8 cellular contexts compared by ENCODE assay signal in the genomic region with DNA sequence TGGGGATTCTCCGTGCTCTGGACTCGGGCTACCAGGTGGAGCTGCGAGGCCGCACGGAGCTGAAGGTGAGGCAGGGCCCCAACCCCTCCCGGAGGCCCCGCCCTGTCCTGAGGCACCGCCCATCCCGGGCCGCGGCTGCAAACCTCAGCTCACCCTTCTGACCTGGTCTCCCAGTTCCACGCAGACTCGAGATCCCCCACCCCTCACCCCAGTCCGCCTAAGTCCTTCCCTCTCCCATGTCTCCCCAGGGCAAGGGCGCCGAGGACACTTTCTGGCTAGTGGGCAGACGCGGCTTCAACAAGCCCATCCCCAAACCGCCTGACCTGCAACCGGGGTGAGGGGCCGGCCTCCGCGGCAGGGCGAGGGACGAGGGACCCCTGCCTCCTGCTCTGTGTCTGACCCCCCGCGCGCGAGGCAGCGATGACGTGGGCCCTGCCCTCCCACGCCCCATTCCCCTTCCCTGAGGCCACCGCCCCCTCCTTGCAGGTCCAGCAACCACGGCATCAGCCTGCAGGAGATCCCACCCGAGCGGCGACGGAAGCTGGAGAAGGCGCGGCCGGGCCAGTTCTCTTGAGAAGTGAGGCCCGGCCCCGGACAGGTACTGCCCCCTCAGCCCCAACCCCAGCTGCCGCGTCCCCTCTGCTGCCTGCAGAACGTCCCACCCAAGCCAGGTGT. TPM values are rescaled to one million over a fixed set of nuclear protein-coding genes. Genes with fewer than 3 reads are reported as not detected.
DNase-seq lines count a peak whose midpoint lies in the region; ATAC-seq and TF ChIP-seq lines count a peak whose summit lies in the region.

No MANE protein-coding gene starts in this region.

- peaks cover 0 to 45% (median 14%) of the 10 kb centered on the region in 12 donors for H3K4me1 ChIP-seq in heart left ventricle
- peaks cover 5% of the 10 kb centered on the region for H3K4me1 ChIP-seq in psoas muscle

- H3K27ac ChIP-seq in heart left ventricle (no peak overlapping the region), psoas muscle (no peak overlapping the region)

- H3K4me3 ChIP-seq in H7 (ENCODE audit: insufficient read depth, low read depth, low read length) (peak overlapping the region; percentile 61), heart left ventricle (peak overlapping the region; percentile 2 to 51 (median 46)), psoas muscle (peak overlapping the region; percentile 53)

- WGBS in heart left ventricle, 4 donors: 2 to 5% (median 4%) methylated on average over 20 to 46 of the region's 46 CpGs
- WGBS in psoas muscle, 3 donors: 2 to 4% (median 2%) methylated on average over 37 to 46 of the region's 46 CpGs

- ATAC-seq in heart left ventricle: peak in 3 of 4 donors; percentile 29 to 34 (median 29)
- ATAC-seq in psoas muscle: peak in 2 of 4 donors; percentile 13 to 19
- no peak for ATAC-seq in HG02870 (IDR thresholded peaks at IDR 0.05; ENCODE audit: unreplicated experiment)

- DNase-seq in H7 (peak; percentile 91), heart left ventricle (peak in 1 of 5 donors; percentile 64), psoas muscle (no peak), HT-29 (ENCODE audit: low spot score) (no peak), MV-4-11 (lab: John Stamatoyannopoulos, UW) (no peak), NCI-H1092 treated with DMSO at 0.1 percent for 48 hours (lab: John Stamatoyannopoulos, UW) (no peak)
- peak; percentile 61 for DNase-seq in activated CD8-positive, alpha-beta memory T cell treated with anti-CD3 and anti-CD28 coated beads, Interleukin-2, amount 50 U/mL, for 48 hours

- intact Hi-C loops in heart left ventricle (cut with DNase I): no loop called here
- intact Hi-C loops in psoas muscle (cut with DNase I): no loop called here

- TF ChIP-seq POLR2A in heart left ventricle (IDR thresholded peaks at IDR 0.05): no peak

- TF ChIP-seq CTCF in heart left ventricle (IDR thresholded peaks at IDR 0.05): no peak
- no peak for TF ChIP-seq CTCF in psoas muscle (IDR thresholded peaks at IDR 0.05)

- peaks cover 26% of the 10 kb centered on the region for H3K27me3 ChIP-seq in H7 (ENCODE audit: control insufficient read depth, insufficient read depth, low read length)
- H3K27me3 ChIP-seq in heart left ventricle: peaks cover 0 to 14% (median 10%) of the 10 kb centered on the region in 9 donors
- H3K27me3 ChIP-seq in psoas muscle (ENCODE audit: insufficient read depth in 3 of 3, low read length in 2 of 3): peaks cover 0 to 23% (median 8%) of the 10 kb centered on the region in 3 donors

- H3K36me3 ChIP-seq in H7 (replicated peaks; ENCODE audit: control insufficient read depth, insufficient read depth, low read length) (no peaks in the 10 kb centered on the region), heart left ventricle (no peaks in the 10 kb centered on the region), psoas muscle (ENCODE audit: insufficient read depth in 1 of 2, low read depth in 1 of 2) (no peaks in the 10 kb centered on the region)

- no peaks in the 10 kb centered on the region for H3K9me3 ChIP-seq in heart left ventricle
- no peaks in the 10 kb centered on the region for H3K9me3 ChIP-seq in psoas muscle

RNA-seq across cellular contexts. Expression of gene GUCY2D, which starts 13.7 kb away (rescaled TPM):
- total RNA-seq in H7 (2014; rRNA removed; shearing (Covaris generic)): not detected in 2 replicates
- not detected for total RNA-seq in heart left ventricle
- polyA plus RNA-seq in heart left ventricle: under 1 TPM in 1 of 2 donors, not detected in 1; 0.04 TPM
- not detected for total RNA-seq in psoas muscle
- not detected for polyA plus RNA-seq in psoas muscle
- total RNA-seq in HT-29 (2014; rRNA removed; shearing (Covaris generic)): 0.03 TPM in 1 of 2 replicates, not detected in the other

RNA-seq across cellular contexts. Expression of gene ALOX15B, which starts 22.8 kb away (rescaled TPM):
- total RNA-seq in H7 (2014; rRNA removed; shearing (Covaris generic)): not detected in 2 replicates
- total RNA-seq in heart left ventricle (1 to 10 TPM in 1 of 9 donors, under 1 TPM in 4, not detected in 4; 0.07 to 2.2 (median 0.18) TPM), psoas muscle (under 1 TPM in 3 of 4 donors, not detected in 1; 0.13 to 0.42 (median 0.32) TPM)
- polyA plus RNA-seq in heart left ventricle (1 to 10 TPM in 1 of 2 donors, under 1 TPM in 1; 0.23 to 1.4 TPM), psoas muscle (1 to 10 TPM in 1 of 3 donors, under 1 TPM in 1, not detected in 1; 0.09 to 1.1 TPM)
- total RNA-seq in HT-29 (2014; rRNA removed; shearing (Covaris generic)): not detected in 2 replicates

Comparison
In these comparisons a context has a peak if more than half of its experiments do, and no peak if none do; other contexts are left out.
1. DNase-seq: peak in H7 (single experiment) and activated CD8-positive, alpha-beta memory T cell treated with anti-CD3 and anti-CD28 coated beads, Interleukin-2, amount 50 U/mL, for 48 hours (single experiment); none in psoas muscle (0 of 2), HT-29 (single experiment), MV-4-11 (single experiment) and NCI-H1092 treated with DMSO at 0.1 percent for 48 hours (single experiment).
2. Peak in every context shown above with its lines, with median percentiles within 50 percentile points of each other: H3K4me3 ChIP-seq.